8 cellular contexts compared by ENCODE assay signal in the genomic region with DNA sequence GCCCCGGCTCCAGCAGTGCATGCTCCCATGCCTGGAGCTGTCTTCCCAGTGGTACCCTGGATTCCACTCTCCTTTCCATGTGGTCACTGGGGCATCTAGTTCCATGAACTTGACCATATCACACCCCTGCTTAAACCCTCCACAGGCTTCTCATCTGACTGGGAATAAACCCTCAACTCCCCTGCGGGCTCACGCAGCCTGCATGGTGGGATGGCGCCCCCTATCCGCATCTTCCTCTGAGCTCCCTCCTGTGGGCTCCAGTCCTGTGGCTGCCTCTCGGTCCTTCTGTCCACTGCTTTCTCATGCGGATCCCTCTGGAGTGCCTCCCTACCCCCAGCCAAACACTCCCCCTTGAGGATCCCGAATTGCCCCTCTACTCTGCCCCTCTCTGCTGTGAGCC. TPM values are rescaled to one million over a fixed set of nuclear protein-coding genes. Genes with fewer than 3 reads are reported as not detected.
DNase-seq lines count a peak whose midpoint lies in the region; ATAC-seq and TF ChIP-seq lines count a peak whose summit lies in the region.

No MANE protein-coding gene starts in this region.

- DNase-seq in activated CD4-positive, alpha-beta T cell treated with anti-CD3 and anti-CD28 coated beads for 48 hours, result peak; percentile 44
- DNase-seq in activated CD4-positive, alpha-beta T cell treated with anti-CD3 and anti-CD28 coated beads for 1 hour, result no peak
- DNase-seq in MV-4-11 (lab: John Stamatoyannopoulos, UW), result peak; percentile 24
- DNase-seq in astrocyte of the spinal cord (ENCODE audit: low read depth, low spot score), result peak; percentile 5
- DNase-seq in progenitor cell of endocrine pancreas (ENCODE audit: low spot score, unreplicated experiment), result no peak

- H3K4me1 Mint-ChIP-seq in progenitor cell of endocrine pancreas (ENCODE audit: low read depth), result peaks cover 12% of the 10 kb centered on the region

- H3K9me3 Mint-ChIP-seq in progenitor cell of endocrine pancreas (ENCODE audit: low read depth), result no peaks in the 10 kb centered on the region

- peaks cover 47% of the 10 kb centered on the region for H3K27me3 Mint-ChIP-seq in progenitor cell of endocrine pancreas

- no peaks in the 10 kb centered on the region for H3K36me3 Mint-ChIP-seq in progenitor cell of endocrine pancreas (ENCODE audit: insufficient read depth)

- H3K4me3 Mint-ChIP-seq in progenitor cell of endocrine pancreas (ENCODE audit: low read depth), result no peak overlapping the region

- no peak overlapping the region for H3K27ac Mint-ChIP-seq in progenitor cell of endocrine pancreas

- H3K4me3 ChIP-seq in astrocyte of the spinal cord (ENCODE audit: low read depth, low read length), result no peak overlapping the region

- ATAC-seq in GM19328 (IDR thresholded peaks at IDR 0.05; ENCODE audit: unreplicated experiment) (no peak), GM21381 (IDR thresholded peaks at IDR 0.05; ENCODE audit: unreplicated experiment) (no peak), GM18519 (IDR thresholded peaks at IDR 0.05; ENCODE audit: low FRiP score, unreplicated experiment) (no peak)

- peak; percentile 57 for TF ChIP-seq CTCF in astrocyte of the spinal cord (IDR thresholded peaks at IDR 0.05; ENCODE audit: low read depth, low read length)
- peak; percentile 38 for TF ChIP-seq CTCF in progenitor cell of endocrine pancreas (IDR thresholded peaks at IDR 0.05; ENCODE audit: unreplicated experiment)

- in situ Hi-C loops in astrocyte of the spinal cord (cut with HindIII; ENCODE audit: low sequenced_read_pairs), result no loop called here

RNA-seq across cellular contexts. Expression of a gene that starts 41.4 kb away (rescaled TPM):
- 40.9 and 43.9 TPM in 2 replicates for total RNA-seq in progenitor cell of endocrine pancreas

Comparison
In these comparisons a context has a peak if more than half of its experiments do, and no peak if none do; other contexts are left out.
1. DNase-seq: peak in activated CD4-positive, alpha-beta T cell treated with anti-CD3 and anti-CD28 coated beads for 48 hours (single experiment), MV-4-11 (single experiment) and astrocyte of the spinal cord (single experiment); none in activated CD4-positive, alpha-beta T cell treated with anti-CD3 and anti-CD28 coated beads for 1 hour (single experiment) and progenitor cell of endocrine pancreas (single experiment).